1 cellular context compared by ENCODE assay signal in genomic region chr13:97275265-97275664, GRCh38.
TF ChIP-seq lines count a peak whose summit lies in the region.

No MANE protein-coding gene starts in this region.

TF ChIP-seq in IMR-90, 13 proteins besides CTCF, POLR2A, EP300 and RAD21 (continued from another document):
- peak; percentile 67 for TF ChIP-seq MAFK (IDR thresholded peaks at IDR 0.05; ENCODE audit: low read depth, low read length)
- no peak for TF ChIP-seq MXI1 (IDR thresholded peaks at IDR 0.05; ENCODE audit: borderline replicate concordance, low read depth, low read length)
- TF ChIP-seq MAZ (IDR thresholded peaks at IDR 0.05; ENCODE audit: borderline replicate concordance, low read depth, low read length): no peak
- no peak for TF ChIP-seq NFE2L2 (IDR thresholded peaks at IDR 0.05; ENCODE audit: low read depth, low read length)
